In genomic region chr18:54805571-54806334, GRCh38 we compare ENCODE assay signal across 10 cellular contexts. TPM values are rescaled to one million over a fixed set of nuclear protein-coding genes. Genes with fewer than 3 reads are reported as not detected.
DNase-seq lines count a peak whose midpoint lies in the region; ATAC-seq and TF ChIP-seq lines count a peak whose summit lies in the region.
"Had no signal": no experiment of that assay in that cellular context is flagged by ENCODE, and none has a peak within 500 bp of the region (broad histone marks: within the 10 kb centered on the region; RNA-seq: fewer than 3 reads in every experiment).

No MANE protein-coding gene starts in this region.

- DNase-seq in CD4-positive, alpha-beta memory T cell, result peak in 3 of 5 donors; percentile 9 to 18 (median 12)
- DNase-seq in LHCN-M2 (ENCODE audit: low read depth) (peak; percentile 97), amniotic epithelial cell (ENCODE audit: low read depth) (peak; percentile 100), lower lobe of right lung (no peak), COLO829 (ENCODE audit: low spot score) (no peak), NCI-H146 treated with DMSO at 0.1 percent for 48 hours (lab: John Stamatoyannopoulos, UW; ENCODE audit: unreplicated experiment) (no peak), cortex of kidney (lab: John Stamatoyannopoulos, UW) (no peak)
- DNase-seq: NCI-H2029 treated with DMSO at 0.1 percent for 48 hours had no signal

- H3K27me3 ChIP-seq in CD4-positive, alpha-beta memory T cell (ENCODE audit: insufficient read depth, low read length), result no peaks in the 10 kb centered on the region
- no peaks in the 10 kb centered on the region for H3K27me3 ChIP-seq in lower lobe of right lung (ENCODE audit: low read depth)

- H3K27ac Mint-ChIP-seq in CD4-positive, alpha-beta memory T cell, result no peak overlapping the region
- H3K27ac Mint-ChIP-seq: dendritic cell treated with granulocyte-macrophage colony-stimulating factor and Interleukin-4, amounts not matched to agents 40 ng/mL and 50 ng/mL, for 4 days had no signal

- no peaks in the 10 kb centered on the region for H3K36me3 Mint-ChIP-seq in CD4-positive, alpha-beta memory T cell

- peaks cover 11 to 15% (median 14%) of the 10 kb centered on the region in 4 donors for H3K4me1 Mint-ChIP-seq in CD4-positive, alpha-beta memory T cell

- no peak overlapping the region for H3K27ac ChIP-seq in CD4-positive, alpha-beta memory T cell (ENCODE audit: low read depth, low read length)
- no peak overlapping the region for H3K27ac ChIP-seq in lower lobe of right lung

- peak overlapping the region in 6 of 8 donors; percentile 17 to 61 (median 36) for H3K4me3 Mint-ChIP-seq in CD4-positive, alpha-beta memory T cell
- H3K4me3 Mint-ChIP-seq: dendritic cell treated with granulocyte-macrophage colony-stimulating factor and Interleukin-4, amounts not matched to agents 40 ng/mL and 50 ng/mL, for 4 days had no signal

- intact Hi-C loops in CD4-positive, alpha-beta memory T cell (cut with micrococcal nuclease), result no loop called here
- intact Hi-C loops in lower lobe of right lung (cut with DNase I), result no loop called here

- POLR2A ChIA-PET in CD4-positive, alpha-beta memory T cell (lab: Charles Lee; ENCODE audit: partially characterized antibody), result interaction anchor here (1.3 kb wide), 1 partner anchor 23 kb away, joined by 3 read pairs; the partner anchor contains the start of gene RAB27B

- H3K9me3 Mint-ChIP-seq in CD4-positive, alpha-beta memory T cell, result no peaks in the 10 kb centered on the region
- H3K9me3 Mint-ChIP-seq: dendritic cell treated with granulocyte-macrophage colony-stimulating factor and Interleukin-4, amounts not matched to agents 40 ng/mL and 50 ng/mL, for 4 days had no signal

- no peaks in the 10 kb centered on the region for H3K27me3 Mint-ChIP-seq in CD4-positive, alpha-beta memory T cell
- H3K27me3 Mint-ChIP-seq: dendritic cell treated with granulocyte-macrophage colony-stimulating factor and Interleukin-4, amounts not matched to agents 40 ng/mL and 50 ng/mL, for 4 days had no signal

- no peaks in the 10 kb centered on the region for H3K9me3 ChIP-seq in CD4-positive, alpha-beta memory T cell (ENCODE audit: control insufficient read depth in 1 of 2, low read length in 2 of 2)
- no peaks in the 10 kb centered on the region for H3K9me3 ChIP-seq in lower lobe of right lung

- ATAC-seq in lower lobe of right lung (peak; percentile 31 to 70), GM18519 (IDR thresholded peaks at IDR 0.05; ENCODE audit: low FRiP score, unreplicated experiment) (no peak)

- peaks cover 14% of the 10 kb centered on the region for H3K4me1 ChIP-seq in CD4-positive, alpha-beta memory T cell (ENCODE audit: insufficient read depth, low read length)
- no peaks in the 10 kb centered on the region for H3K4me1 ChIP-seq in lower lobe of right lung

- CTCF ChIA-PET in CD4-positive, alpha-beta memory T cell (lab: Charles Lee; ENCODE audit: partially characterized antibody), result no interaction called here

- H3K4me3 ChIP-seq in CD4-positive, alpha-beta memory T cell (ENCODE audit: low read length in 2 of 2), result no peak overlapping the region
- H3K4me3 ChIP-seq in lower lobe of right lung, result no peak overlapping the region

- no peaks in the 10 kb centered on the region for H3K36me3 ChIP-seq in CD4-positive, alpha-beta memory T cell (ENCODE audit: insufficient read depth, low read length)
- no peaks in the 10 kb centered on the region for H3K36me3 ChIP-seq in lower lobe of right lung

- no peak for TF ChIP-seq CTCF in lower lobe of right lung (IDR thresholded peaks at IDR 0.05)

RNA-seq across cellular contexts. Expression of gene RAB27B, which starts 22.5 kb away (rescaled TPM):
- total RNA-seq in CD4-positive, alpha-beta memory T cell, result 1 to 10 TPM; 2.2 to 3.1 TPM
- polyA plus RNA-seq in CD4-positive, alpha-beta memory T cell, result 1 to 10 TPM; 1.0 to 1.1 TPM
- total RNA-seq in LHCN-M2 (2014; rRNA removed) (30.9 and 41.2 TPM in 2 replicates), lower lobe of right lung (20.1 TPM)
- 0.98 TPM for polyA plus RNA-seq in LHCN-M2 (2012)

Comparison
In these comparisons a context has a peak if more than half of its experiments do, and no peak if none do; other contexts are left out.
1. DNase-seq: peak in CD4-positive, alpha-beta memory T cell (3 of 5), LHCN-M2 (single experiment) and amniotic epithelial cell (single experiment); none in lower lobe of right lung (single experiment), COLO829 (single experiment), NCI-H146 treated with DMSO at 0.1 percent for 48 hours (single experiment) and cortex of kidney (single experiment).